Comparison of ENCODE assay signal across 1 cellular context in the genomic region with DNA sequence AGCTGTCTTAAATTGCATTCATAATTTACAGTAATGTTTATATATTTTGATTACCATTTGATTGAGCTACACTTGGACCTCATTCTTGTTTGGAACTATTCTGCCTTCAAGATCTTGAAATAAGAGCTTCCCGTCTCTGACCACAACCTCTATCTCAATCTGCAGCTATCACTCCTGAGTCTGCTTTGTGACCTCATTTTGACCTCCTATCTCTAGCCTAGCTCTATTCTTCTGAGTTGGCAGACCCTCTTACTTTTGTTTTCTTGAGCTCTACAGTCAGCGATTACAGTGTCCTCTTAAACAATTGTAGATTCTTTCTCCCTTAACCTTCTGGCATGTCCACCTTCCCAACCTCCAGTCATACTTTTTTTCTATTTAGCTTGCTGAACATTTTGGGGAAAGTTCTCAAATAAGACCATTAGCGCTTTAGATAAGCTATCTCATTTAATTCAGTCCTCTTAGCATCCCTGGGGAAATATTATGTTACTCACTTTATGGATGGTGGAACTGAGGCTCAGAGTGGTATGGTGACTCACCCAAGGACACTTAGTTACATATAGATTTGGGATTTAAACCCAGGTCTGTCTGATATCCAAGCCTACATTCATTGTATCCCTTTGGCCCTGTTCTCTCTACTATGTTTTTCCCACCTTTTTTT.
TF ChIP-seq lines count a peak whose summit lies in the region.

No MANE protein-coding gene starts in this region.

TF ChIP-seq in K562, 482 proteins besides CTCF, POLR2A, EP300 and RAD21 (continued from another document and continues in another):
- TF ChIP-seq ZFX (CRISPR knock-in tag; IDR thresholded peaks at IDR 0.05) (no peak), GATAD2B (IDR thresholded peaks at IDR 0.05; ENCODE audit: borderline replicate concordance) (0 out of 2 replicates have a peak, but pooled peaks have one; percentile 20), TEAD4 (IDR thresholded peaks at IDR 0.05; ENCODE audit: low read length) (peak; percentile 95), TEAD4 (CRISPR knock-in tag; IDR thresholded peaks at IDR 0.05; ENCODE audit: borderline replicate concordance) (no peak), RBM25 (IDR thresholded peaks at IDR 0.05; ENCODE audit: low read depth, low read length, severe bottlenecking) (no peak), ZKSCAN3 (CRISPR knock-in tag; IDR thresholded peaks at IDR 0.05) (no peak), SNRNP70 (optimal IDR thresholded peaks at IDR 0.05; ENCODE audit: low read depth, low read length) (no peak), NCOA6 (IDR thresholded peaks at IDR 0.05) (no peak), NR2F6 (CRISPR knock-in tag; IDR thresholded peaks at IDR 0.05) (peak; percentile 86; the same call in 1 of the 2 replicates), RCOR1 (IDR thresholded peaks at IDR 0.05; ENCODE audit: borderline replicate concordance in 1 of 2, low read depth in 2 of 2, low read length in 2 of 2) (peak; percentile 60 to 95; a peak in 3 of 4 replicates), ZNF143 (CRISPR knock-in tag; IDR thresholded peaks at IDR 0.05) (no peak), WHSC1 (IDR thresholded peaks at IDR 0.05; ENCODE audit: low read length) (no peak), EGR1 (conservative IDR thresholded peaks at IDR 0.05) (no peak), C11orf30 (IDR thresholded peaks at IDR 0.05; ENCODE audit: low read depth) (peak; percentile 73), ZNF584 (CRISPR knock-in tag; IDR thresholded peaks at IDR 0.05; ENCODE audit: low read depth) (no peak), PHF20 (IDR thresholded peaks at IDR 0.05; ENCODE audit: partially characterized antibody) (no peak), ATF7 (IDR thresholded peaks at IDR 0.05) (peak; percentile 71), ZNF239 (CRISPR knock-in tag; IDR thresholded peaks at IDR 0.05) (no peak), POLR2AphosphoS2 (IDR thresholded peaks at IDR 0.05; ENCODE audit: low read length) (no peak), FOXM1 (IDR thresholded peaks at IDR 0.05; ENCODE audit: low read depth) (peak; percentile 81), FOXM1 (CRISPR knock-in tag; IDR thresholded peaks at IDR 0.05; ENCODE audit: low read depth) (no peak), KDM4B (IDR thresholded peaks at IDR 0.05; ENCODE audit: borderline replicate concordance in 2 of 2, low read depth in 1 of 2) (no peak), SIN3A (IDR thresholded peaks at IDR 0.05; ENCODE audit: borderline replicate concordance in 2 of 2, control insufficient read depth in 1 of 2, low read depth in 2 of 2, low read length in 2 of 2) (no peak), ZNF589 (CRISPR knock-in tag; IDR thresholded peaks at IDR 0.05; ENCODE audit: low read depth) (no peak), STAT5B (CRISPR knock-in tag; IDR thresholded peaks at IDR 0.05) (no peak), ETV1 (tag; conservative IDR thresholded peaks at IDR 0.05; ENCODE audit: low read depth) (no peak), NUFIP1 (IDR thresholded peaks at IDR 0.05; ENCODE audit: partially characterized antibody) (no peak), RAD51 (IDR thresholded peaks at IDR 0.05; ENCODE audit: borderline replicate concordance, low read depth) (no peak), U2AF2 (optimal IDR thresholded peaks at IDR 0.05; ENCODE audit: low read depth, low read length) (no peak), ZNF561 (CRISPR knock-in tag; conservative IDR thresholded peaks at IDR 0.05) (no peak), EWSR1 (IDR thresholded peaks at IDR 0.05; ENCODE audit: borderline replicate concordance, low read depth, partially characterized antibody) (no peak), CEBPG (CRISPR knock-in tag; IDR thresholded peaks at IDR 0.05) (no peak), CEBPG (tag; conservative IDR thresholded peaks at IDR 0.05 in 1 of 2, IDR thresholded peaks at IDR 0.05 in 1 of 2) (peak in 1 of 2 experiments; percentile 4; a peak in 1 of 4 replicates), BCL6 (CRISPR knock-in tag; IDR thresholded peaks at IDR 0.05) (no peak), MTA1 (IDR thresholded peaks at IDR 0.05; ENCODE audit: borderline replicate concordance) (peak; percentile 53; the same call in 1 of the 2 replicates), CBX5 (IDR thresholded peaks at IDR 0.05; ENCODE audit: borderline replicate concordance, low read depth) (no peak), SP1 (CRISPR knock-in tag; IDR thresholded peaks at IDR 0.05) (0 out of 2 replicates have a peak, but pooled peaks have one; percentile 27), ZNF175 (CRISPR knock-in tag; IDR thresholded peaks at IDR 0.05; ENCODE audit: low read depth) (no peak), KDM5B (IDR thresholded peaks at IDR 0.05; ENCODE audit: insufficient replicate concordance, low read depth, low read length) (no peak), CREBBP (IDR thresholded peaks at IDR 0.05; ENCODE audit: low read depth, low read length) (no peak), YBX1 (IDR thresholded peaks at IDR 0.05) (no peak), CREB1 (IDR thresholded peaks at IDR 0.05) (no peak), CREB1 (CRISPR knock-in tag; IDR thresholded peaks at IDR 0.05) (no peak), KAT7 (CRISPR knock-in tag; IDR thresholded peaks at IDR 0.05; ENCODE audit: borderline replicate concordance) (no peak), ZNF57 (CRISPR knock-in tag; IDR thresholded peaks at IDR 0.05) (no peak), HNRNPK (IDR thresholded peaks at IDR 0.05; ENCODE audit: low read depth, low read length, poor library complexity, severe bottlenecking) (no peak), NFIC (IDR thresholded peaks at IDR 0.05) (peak; percentile 74), ZKSCAN8 (CRISPR knock-in tag; IDR thresholded peaks at IDR 0.05) (no peak), ZBED1 (IDR thresholded peaks at IDR 0.05) (no peak), CHCHD3 (CRISPR knock-in tag; IDR thresholded peaks at IDR 0.05) (no peak), GABPB2 (CRISPR knock-in tag; conservative IDR thresholded peaks at IDR 0.05) (no peak), SREBF2 (CRISPR knock-in tag; IDR thresholded peaks at IDR 0.05) (no peak), BCOR (IDR thresholded peaks at IDR 0.05) (no peak), FOXJ3 (CRISPR knock-in tag; IDR thresholded peaks at IDR 0.05) (no peak), KLF1 (tag; IDR thresholded peaks at IDR 0.05) (no peak), SPI1 (IDR thresholded peaks at IDR 0.05; ENCODE audit: borderline replicate concordance, low read depth, low read length) (no peak)
- TF ChIP-seq, protein P1, sequence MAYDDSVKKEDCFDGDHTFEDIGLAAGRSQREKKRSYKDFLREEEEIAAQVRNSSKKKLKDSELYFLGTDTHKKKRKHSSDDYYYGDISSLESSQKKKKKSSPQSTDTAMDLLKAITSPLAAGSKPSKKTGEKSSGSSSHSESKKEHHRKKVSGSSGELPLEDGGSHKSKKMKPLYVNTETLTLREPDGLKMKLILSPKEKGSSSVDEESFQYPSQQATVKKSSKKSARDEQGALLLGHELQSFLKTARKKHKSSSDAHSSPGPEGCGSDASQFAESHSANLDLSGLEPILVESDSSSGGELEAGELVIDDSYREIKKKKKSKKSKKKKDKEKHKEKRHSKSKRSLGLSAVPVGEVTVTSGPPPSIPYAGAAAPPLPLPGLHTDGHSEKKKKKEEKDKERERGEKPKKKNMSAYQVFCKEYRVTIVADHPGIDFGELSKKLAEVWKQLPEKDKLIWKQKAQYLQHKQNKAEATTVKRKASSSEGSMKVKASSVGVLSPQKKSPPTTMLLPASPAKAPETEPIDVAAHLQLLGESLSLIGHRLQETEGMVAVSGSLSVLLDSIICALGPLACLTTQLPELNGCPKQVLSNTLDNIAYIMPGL (CRISPR knock-in tag; IDR thresholded peaks at IDR 0.05), result no peak
- TF ChIP-seq, protein P2, sequence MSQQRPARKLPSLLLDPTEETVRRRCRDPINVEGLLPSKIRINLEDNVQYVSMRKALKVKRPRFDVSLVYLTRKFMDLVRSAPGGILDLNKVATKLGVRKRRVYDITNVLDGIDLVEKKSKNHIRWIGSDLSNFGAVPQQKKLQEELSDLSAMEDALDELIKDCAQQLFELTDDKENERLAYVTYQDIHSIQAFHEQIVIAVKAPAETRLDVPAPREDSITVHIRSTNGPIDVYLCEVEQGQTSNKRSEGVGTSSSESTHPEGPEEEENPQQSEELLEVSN (IDR thresholded peaks at IDR 0.05; ENCODE audit: borderline replicate concordance in 1 of 2, extremely low read depth in 1 of 2, insufficient read depth in 1 of 2, insufficient read length in 1 of 2, low read depth in 1 of 2, low read length in 1 of 2, poor library complexity in 1 of 2, severe bottlenecking in 1 of 2), result no peak
- TF ChIP-seq, protein P3, sequence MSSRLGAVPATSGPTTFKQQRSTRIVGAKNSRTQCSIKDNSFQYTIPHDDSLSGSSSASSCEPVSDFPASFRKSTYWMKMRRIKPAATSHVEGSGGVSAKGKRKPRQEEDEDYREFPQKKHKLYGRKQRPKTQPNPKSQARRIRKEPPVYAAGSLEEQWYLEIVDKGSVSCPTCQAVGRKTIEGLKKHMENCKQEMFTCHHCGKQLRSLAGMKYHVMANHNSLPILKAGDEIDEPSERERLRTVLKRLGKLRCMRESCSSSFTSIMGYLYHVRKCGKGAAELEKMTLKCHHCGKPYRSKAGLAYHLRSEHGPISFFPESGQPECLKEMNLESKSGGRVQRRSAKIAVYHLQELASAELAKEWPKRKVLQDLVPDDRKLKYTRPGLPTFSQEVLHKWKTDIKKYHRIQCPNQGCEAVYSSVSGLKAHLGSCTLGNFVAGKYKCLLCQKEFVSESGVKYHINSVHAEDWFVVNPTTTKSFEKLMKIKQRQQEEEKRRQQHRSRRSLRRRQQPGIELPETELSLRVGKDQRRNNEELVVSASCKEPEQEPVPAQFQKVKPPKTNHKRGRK (tag; IDR thresholded peaks at IDR 0.05), result no peak
- TF ChIP-seq, protein P4, sequence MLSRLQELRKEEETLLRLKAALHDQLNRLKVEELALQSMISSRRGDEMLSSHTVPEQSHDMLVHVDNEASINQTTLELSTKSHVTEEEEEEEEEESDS (CRISPR knock-in tag; IDR thresholded peaks at IDR 0.05), result no peak
- TF ChIP-seq, protein P5, sequence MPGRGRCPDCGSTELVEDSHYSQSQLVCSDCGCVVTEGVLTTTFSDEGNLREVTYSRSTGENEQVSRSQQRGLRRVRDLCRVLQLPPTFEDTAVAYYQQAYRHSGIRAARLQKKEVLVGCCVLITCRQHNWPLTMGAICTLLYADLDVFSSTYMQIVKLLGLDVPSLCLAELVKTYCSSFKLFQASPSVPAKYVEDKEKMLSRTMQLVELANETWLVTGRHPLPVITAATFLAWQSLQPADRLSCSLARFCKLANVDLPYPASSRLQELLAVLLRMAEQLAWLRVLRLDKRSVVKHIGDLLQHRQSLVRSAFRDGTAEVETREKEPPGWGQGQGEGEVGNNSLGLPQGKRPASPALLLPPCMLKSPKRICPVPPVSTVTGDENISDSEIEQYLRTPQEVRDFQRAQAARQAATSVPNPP (IDR thresholded peaks at IDR 0.05; ENCODE audit: borderline replicate concordance, insufficient read depth, insufficient read length), result no peak
- TF ChIP-seq, protein P6, sequence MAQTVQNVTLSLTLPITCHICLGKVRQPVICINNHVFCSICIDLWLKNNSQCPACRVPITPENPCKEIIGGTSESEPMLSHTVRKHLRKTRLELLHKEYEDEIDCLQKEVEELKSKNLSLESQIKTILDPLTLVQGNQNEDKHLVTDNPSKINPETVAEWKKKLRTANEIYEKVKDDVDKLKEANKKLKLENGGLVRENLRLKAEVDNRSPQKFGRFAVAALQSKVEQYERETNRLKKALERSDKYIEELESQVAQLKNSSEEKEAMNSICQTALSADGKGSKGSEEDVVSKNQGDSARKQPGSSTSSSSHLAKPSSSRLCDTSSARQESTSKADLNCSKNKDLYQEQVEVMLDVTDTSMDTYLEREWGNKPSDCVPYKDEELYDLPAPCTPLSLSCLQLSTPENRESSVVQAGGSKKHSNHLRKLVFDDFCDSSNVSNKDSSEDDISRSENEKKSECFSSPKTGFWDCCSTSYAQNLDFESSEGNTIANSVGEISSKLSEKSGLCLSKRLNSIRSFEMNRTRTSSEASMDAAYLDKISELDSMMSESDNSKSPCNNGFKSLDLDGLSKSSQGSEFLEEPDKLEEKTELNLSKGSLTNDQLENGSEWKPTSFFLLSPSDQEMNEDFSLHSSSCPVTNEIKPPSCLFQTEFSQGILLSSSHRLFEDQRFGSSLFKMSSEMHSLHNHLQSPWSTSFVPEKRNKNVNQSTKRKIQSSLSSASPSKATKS (CRISPR knock-in tag; IDR thresholded peaks at IDR 0.05), result no peak
- TF ChIP-seq, protein P7, sequence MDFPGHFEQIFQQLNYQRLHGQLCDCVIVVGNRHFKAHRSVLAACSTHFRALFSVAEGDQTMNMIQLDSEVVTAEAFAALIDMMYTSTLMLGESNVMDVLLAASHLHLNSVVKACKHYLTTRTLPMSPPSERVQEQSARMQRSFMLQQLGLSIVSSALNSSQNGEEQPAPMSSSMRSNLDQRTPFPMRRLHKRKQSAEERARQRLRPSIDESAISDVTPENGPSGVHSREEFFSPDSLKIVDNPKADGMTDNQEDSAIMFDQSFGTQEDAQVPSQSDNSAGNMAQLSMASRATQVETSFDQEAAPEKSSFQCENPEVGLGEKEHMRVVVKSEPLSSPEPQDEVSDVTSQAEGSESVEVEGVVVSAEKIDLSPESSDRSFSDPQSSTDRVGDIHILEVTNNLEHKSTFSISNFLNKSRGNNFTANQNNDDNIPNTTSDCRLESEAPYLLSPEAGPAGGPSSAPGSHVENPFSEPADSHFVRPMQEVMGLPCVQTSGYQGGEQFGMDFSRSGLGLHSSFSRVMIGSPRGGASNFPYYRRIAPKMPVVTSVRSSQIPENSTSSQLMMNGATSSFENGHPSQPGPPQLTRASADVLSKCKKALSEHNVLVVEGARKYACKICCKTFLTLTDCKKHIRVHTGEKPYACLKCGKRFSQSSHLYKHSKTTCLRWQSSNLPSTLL (IDR thresholded peaks at IDR 0.05), result no peak
- TF ChIP-seq, protein P8, sequence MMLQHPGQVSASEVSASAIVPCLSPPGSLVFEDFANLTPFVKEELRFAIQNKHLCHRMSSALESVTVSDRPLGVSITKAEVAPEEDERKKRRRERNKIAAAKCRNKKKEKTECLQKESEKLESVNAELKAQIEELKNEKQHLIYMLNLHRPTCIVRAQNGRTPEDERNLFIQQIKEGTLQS (IDR thresholded peaks at IDR 0.05), result peak; percentile 37; the same call in 1 of the 2 replicates
- TF ChIP-seq, protein P8 (CRISPR knock-in tag; conservative IDR thresholded peaks at IDR 0.05), result no peak
- TF ChIP-seq, protein P9, sequence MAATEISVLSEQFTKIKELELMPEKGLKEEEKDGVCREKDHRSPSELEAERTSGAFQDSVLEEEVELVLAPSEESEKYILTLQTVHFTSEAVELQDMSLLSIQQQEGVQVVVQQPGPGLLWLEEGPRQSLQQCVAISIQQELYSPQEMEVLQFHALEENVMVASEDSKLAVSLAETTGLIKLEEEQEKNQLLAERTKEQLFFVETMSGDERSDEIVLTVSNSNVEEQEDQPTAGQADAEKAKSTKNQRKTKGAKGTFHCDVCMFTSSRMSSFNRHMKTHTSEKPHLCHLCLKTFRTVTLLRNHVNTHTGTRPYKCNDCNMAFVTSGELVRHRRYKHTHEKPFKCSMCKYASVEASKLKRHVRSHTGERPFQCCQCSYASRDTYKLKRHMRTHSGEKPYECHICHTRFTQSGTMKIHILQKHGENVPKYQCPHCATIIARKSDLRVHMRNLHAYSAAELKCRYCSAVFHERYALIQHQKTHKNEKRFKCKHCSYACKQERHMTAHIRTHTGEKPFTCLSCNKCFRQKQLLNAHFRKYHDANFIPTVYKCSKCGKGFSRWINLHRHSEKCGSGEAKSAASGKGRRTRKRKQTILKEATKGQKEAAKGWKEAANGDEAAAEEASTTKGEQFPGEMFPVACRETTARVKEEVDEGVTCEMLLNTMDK (IDR thresholded peaks at IDR 0.05; ENCODE audit: borderline replicate concordance, insufficient read depth, low read depth, low read length, poor library complexity, severe bottlenecking), result no peak
